In genomic region chr3:47042231-47042791, GRCh38 we compare ENCODE assay signal across 16 cellular contexts.
DNase-seq lines count a peak whose midpoint lies in the region; ATAC-seq and TF ChIP-seq lines count a peak whose summit lies in the region.
"Had no signal": no experiment of that assay in that cellular context is flagged by ENCODE, and none has a peak within 500 bp of the region (broad histone marks: within the 10 kb centered on the region; RNA-seq: fewer than 3 reads in every experiment).

No MANE protein-coding gene starts in this region.

- H3F3A ChIP-seq in SU-DHL-6 (ENCODE audit: insufficient read depth), result peaks cover 53% of the 10 kb centered on the region

- H3K27ac Mint-ChIP-seq in activated naive CD8-positive, alpha-beta T cell, result peak overlapping the region; percentile 30
- no peak overlapping the region for H3K27ac Mint-ChIP-seq in activated naive CD8-positive, alpha-beta T cell treated with anti-CD3 and anti-CD28 coated beads for 36 hours
- H3K27ac Mint-ChIP-seq in memory B cell, result peak overlapping the region; percentile 63
- peak overlapping the region; percentile 14 for H3K27ac Mint-ChIP-seq in stimulated activated effector memory CD8-positive, alpha-beta T cell treated with anti-CD3 and anti-CD28 coated beads, Interleukin-12 subunit alpha, Interleukin-12 subunit beta, amount 100 ng/mL, for 72 hours

- H3K36me3 Mint-ChIP-seq in activated naive CD8-positive, alpha-beta T cell, result peaks cover 10% of the 10 kb centered on the region
- peaks cover 41% of the 10 kb centered on the region for H3K36me3 Mint-ChIP-seq in activated naive CD8-positive, alpha-beta T cell treated with anti-CD3 and anti-CD28 coated beads for 36 hours
- peaks cover 24% of the 10 kb centered on the region for H3K36me3 Mint-ChIP-seq in memory B cell
- H3K36me3 Mint-ChIP-seq in stimulated activated effector memory CD8-positive, alpha-beta T cell treated with anti-CD3 and anti-CD28 coated beads, Interleukin-12 subunit alpha, Interleukin-12 subunit beta, amount 100 ng/mL, for 72 hours, result peaks cover 97% of the 10 kb centered on the region

- H3K4me2 ChIP-seq in SU-DHL-6 (ENCODE audit: low read depth, low read length, poor library complexity, severe bottlenecking), result no peak overlapping the region

- H3K27ac ChIP-seq in SU-DHL-6 (ENCODE audit: low read depth, low read length), result peak overlapping the region; percentile 93
- H3K27ac ChIP-seq: RWPE1 had no signal

- TF ChIP-seq CTCF in SU-DHL-6 (IDR thresholded peaks at IDR 0.05; ENCODE audit: insufficient read depth, low read length, poor library complexity, severe bottlenecking), result no peak

- H3K4me3 Mint-ChIP-seq in activated naive CD8-positive, alpha-beta T cell, result no peak overlapping the region
- H3K4me3 Mint-ChIP-seq in activated naive CD8-positive, alpha-beta T cell treated with anti-CD3 and anti-CD28 coated beads for 36 hours, result no peak overlapping the region
- H3K4me3 Mint-ChIP-seq in memory B cell, result no peak overlapping the region
- no peak overlapping the region for H3K4me3 Mint-ChIP-seq in stimulated activated effector memory CD8-positive, alpha-beta T cell treated with anti-CD3 and anti-CD28 coated beads, Interleukin-12 subunit alpha, Interleukin-12 subunit beta, amount 100 ng/mL, for 72 hours
- H3K4me3 Mint-ChIP-seq: H9 had no signal

- peaks cover 4% of the 10 kb centered on the region for H3K9me3 Mint-ChIP-seq in activated naive CD8-positive, alpha-beta T cell (ENCODE audit: low read depth)
- peaks cover 4% of the 10 kb centered on the region for H3K9me3 Mint-ChIP-seq in activated naive CD8-positive, alpha-beta T cell treated with anti-CD3 and anti-CD28 coated beads for 36 hours
- H3K9me3 Mint-ChIP-seq in memory B cell, result no peaks in the 10 kb centered on the region
- H3K9me3 Mint-ChIP-seq in stimulated activated effector memory CD8-positive, alpha-beta T cell treated with anti-CD3 and anti-CD28 coated beads, Interleukin-12 subunit alpha, Interleukin-12 subunit beta, amount 100 ng/mL, for 72 hours, result no peaks in the 10 kb centered on the region
- H3K9me3 Mint-ChIP-seq: H9 had no signal

- H3K9me2 ChIP-seq in SU-DHL-6 (replicated peaks; ENCODE audit: insufficient read depth, low read length), result no peaks in the 10 kb centered on the region

- DNase-seq in activated naive CD8-positive, alpha-beta T cell treated with anti-CD3 and anti-CD28 coated beads for 36 hours, result no peak
- DNase-seq in memory B cell (ENCODE audit: low spot score in 2 of 2) (no peak), DMS 273 (lab: John Stamatoyannopoulos, UW; ENCODE audit: unreplicated experiment) (no peak), retina (no peak)
- DNase-seq in stimulated activated effector memory CD8-positive, alpha-beta T cell treated with anti-CD3 and anti-CD28 coated beads, Interleukin-12 subunit alpha, Interleukin-12 subunit beta, amount 100 ng/mL, for 72 hours (ENCODE audit: low spot score in 2 of 2), result no peak
- DNase-seq: C1 segment of cervical spinal cord, H9, NCI-H1417, NCI-H187 treated with DMSO at 0.1 percent for 48 hours, NCI-H2171, NCI-H446, PC-3 had no signal

- ATAC-seq in memory B cell (ENCODE audit: low read depth) (no peak), HG02973 (IDR thresholded peaks at IDR 0.05; ENCODE audit: unreplicated experiment) (no peak)
- no peak for ATAC-seq in stimulated activated effector memory CD8-positive, alpha-beta T cell treated with anti-CD3 and anti-CD28 coated beads, Interleukin-12 subunit alpha, Interleukin-12 subunit beta, amount 100 ng/mL, for 72 hours
- ATAC-seq: PC-3 had no signal

- H2AFZ ChIP-seq in SU-DHL-6 (ENCODE audit: low read depth, low read length, severe bottlenecking), result no peak overlapping the region

- no peaks in the 10 kb centered on the region for H4K20me1 ChIP-seq in SU-DHL-6 (ENCODE audit: low read depth, low read length)

- peaks cover 37% of the 10 kb centered on the region for H3K36me3 ChIP-seq in SU-DHL-6 (ENCODE audit: low read length)

- H3K79me2 ChIP-seq in SU-DHL-6 (ENCODE audit: insufficient read depth, low read length), result no peaks in the 10 kb centered on the region; the same call in 1 of the 2 replicates

- no peaks in the 10 kb centered on the region for H3K9me3 ChIP-seq in SU-DHL-6 (ENCODE audit: insufficient read depth, low read length)

- H3K4me3 ChIP-seq in SU-DHL-6 (ENCODE audit: insufficient read depth, low read length, poor library complexity, severe bottlenecking), result no peak overlapping the region

- H3K4me1 Mint-ChIP-seq in activated naive CD8-positive, alpha-beta T cell (ENCODE audit: low read depth), result peaks cover 27% of the 10 kb centered on the region
- H3K4me1 Mint-ChIP-seq in activated naive CD8-positive, alpha-beta T cell treated with anti-CD3 and anti-CD28 coated beads for 36 hours, result peaks cover 40% of the 10 kb centered on the region
- peaks cover 13% of the 10 kb centered on the region for H3K4me1 Mint-ChIP-seq in memory B cell
- peaks cover 14% of the 10 kb centered on the region for H3K4me1 Mint-ChIP-seq in stimulated activated effector memory CD8-positive, alpha-beta T cell treated with anti-CD3 and anti-CD28 coated beads, Interleukin-12 subunit alpha, Interleukin-12 subunit beta, amount 100 ng/mL, for 72 hours
- H3K4me1 Mint-ChIP-seq: H9 had no signal

- H3K27me3 Mint-ChIP-seq in activated naive CD8-positive, alpha-beta T cell, result no peaks in the 10 kb centered on the region
- no peaks in the 10 kb centered on the region for H3K27me3 Mint-ChIP-seq in activated naive CD8-positive, alpha-beta T cell treated with anti-CD3 and anti-CD28 coated beads for 36 hours
- no peaks in the 10 kb centered on the region for H3K27me3 Mint-ChIP-seq in memory B cell

- no peak overlapping the region for H3K9ac ChIP-seq in SU-DHL-6 (ENCODE audit: low read length)

- H3K27me3 ChIP-seq in SU-DHL-6 (ENCODE audit: low read length), result no peaks in the 10 kb centered on the region
